1 cellular context compared by ENCODE assay signal in the genomic region with DNA sequence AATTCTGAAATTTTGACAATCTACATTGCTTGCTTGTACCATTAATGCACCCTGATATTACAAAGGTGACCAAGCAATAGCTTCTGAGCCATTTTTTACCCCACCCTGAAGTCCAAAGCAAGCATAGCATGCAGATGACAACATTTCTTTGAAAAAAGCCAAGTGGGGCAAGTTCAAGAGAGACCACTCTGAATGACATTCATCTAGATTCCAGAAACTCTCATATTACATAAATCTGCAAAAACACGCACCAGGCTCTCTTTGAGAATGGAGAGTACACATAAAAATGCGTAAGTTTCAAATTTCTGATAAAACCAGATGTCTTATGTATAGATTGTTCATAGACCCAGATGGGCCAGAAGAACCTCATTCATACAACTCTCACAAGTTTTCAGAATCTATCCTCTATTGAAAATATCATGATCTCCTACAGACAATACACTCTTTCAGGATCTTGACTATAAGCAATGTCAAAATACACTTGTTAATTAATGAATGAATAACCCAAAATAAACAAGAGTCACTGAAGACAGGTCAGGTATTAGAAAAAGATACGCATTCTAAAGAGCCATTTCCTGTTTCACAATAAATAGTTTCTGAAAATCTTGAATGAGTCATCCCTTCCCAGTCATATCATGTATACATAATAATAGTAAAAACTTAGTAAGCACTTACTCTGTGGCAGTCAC.
A peak's percentile ranks its signal among the peaks of the same experiment; 100 is the strongest.
TF ChIP-seq lines count a peak whose summit lies in the region.

No MANE protein-coding gene starts in this region.

TF ChIP-seq in HepG2, 621 proteins besides CTCF, POLR2A, EP300 and RAD21 (continued from another document and continues in another):
- TF ChIP-seq, protein P1, sequence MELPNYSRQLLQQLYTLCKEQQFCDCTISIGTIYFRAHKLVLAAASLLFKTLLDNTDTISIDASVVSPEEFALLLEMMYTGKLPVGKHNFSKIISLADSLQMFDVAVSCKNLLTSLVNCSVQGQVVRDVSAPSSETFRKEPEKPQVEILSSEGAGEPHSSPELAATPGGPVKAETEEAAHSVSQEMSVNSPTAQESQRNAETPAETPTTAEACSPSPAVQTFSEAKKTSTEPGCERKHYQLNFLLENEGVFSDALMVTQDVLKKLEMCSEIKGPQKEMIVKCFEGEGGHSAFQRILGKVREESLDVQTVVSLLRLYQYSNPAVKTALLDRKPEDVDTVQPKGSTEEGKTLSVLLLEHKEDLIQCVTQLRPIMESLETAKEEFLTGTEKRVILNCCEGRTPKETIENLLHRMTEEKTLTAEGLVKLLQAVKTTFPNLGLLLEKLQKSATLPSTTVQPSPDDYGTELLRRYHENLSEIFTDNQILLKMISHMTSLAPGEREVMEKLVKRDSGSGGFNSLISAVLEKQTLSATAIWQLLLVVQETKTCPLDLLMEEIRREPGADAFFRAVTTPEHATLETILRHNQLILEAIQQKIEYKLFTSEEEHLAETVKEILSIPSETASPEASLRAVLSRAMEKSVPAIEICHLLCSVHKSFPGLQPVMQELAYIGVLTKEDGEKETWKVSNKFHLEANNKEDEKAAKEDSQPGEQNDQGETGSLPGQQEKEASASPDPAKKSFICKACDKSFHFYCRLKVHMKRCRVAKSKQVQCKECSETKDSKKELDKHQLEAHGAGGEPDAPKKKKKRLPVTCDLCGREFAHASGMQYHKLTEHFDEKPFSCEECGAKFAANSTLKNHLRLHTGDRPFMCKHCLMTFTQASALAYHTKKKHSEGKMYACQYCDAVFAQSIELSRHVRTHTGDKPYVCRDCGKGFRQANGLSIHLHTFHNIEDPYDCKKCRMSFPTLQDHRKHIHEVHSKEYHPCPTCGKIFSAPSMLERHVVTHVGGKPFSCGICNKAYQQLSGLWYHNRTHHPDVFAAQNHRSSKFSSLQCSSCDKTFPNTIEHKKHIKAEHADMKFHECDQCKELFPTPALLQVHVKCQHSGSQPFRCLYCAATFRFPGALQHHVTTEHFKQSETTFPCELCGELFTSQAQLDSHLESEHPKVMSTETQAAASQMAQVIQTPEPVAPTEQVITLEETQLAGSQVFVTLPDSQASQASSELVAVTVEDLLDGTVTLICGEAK (IDR thresholded peaks at IDR 0.05) = no peak
- TF ChIP-seq, protein P1 (CRISPR knock-in tag; IDR thresholded peaks at IDR 0.05) = no peak
- TF ChIP-seq ZNF629 (CRISPR knock-in tag; conservative IDR thresholded peaks at IDR 0.05) = no peak
- TF ChIP-seq ZNF20 (CRISPR knock-in tag; IDR thresholded peaks at IDR 0.05) = no peak
- TF ChIP-seq NKX3-1 (CRISPR knock-in tag; IDR thresholded peaks at IDR 0.05) = no peak
- TF ChIP-seq, protein P2, sequence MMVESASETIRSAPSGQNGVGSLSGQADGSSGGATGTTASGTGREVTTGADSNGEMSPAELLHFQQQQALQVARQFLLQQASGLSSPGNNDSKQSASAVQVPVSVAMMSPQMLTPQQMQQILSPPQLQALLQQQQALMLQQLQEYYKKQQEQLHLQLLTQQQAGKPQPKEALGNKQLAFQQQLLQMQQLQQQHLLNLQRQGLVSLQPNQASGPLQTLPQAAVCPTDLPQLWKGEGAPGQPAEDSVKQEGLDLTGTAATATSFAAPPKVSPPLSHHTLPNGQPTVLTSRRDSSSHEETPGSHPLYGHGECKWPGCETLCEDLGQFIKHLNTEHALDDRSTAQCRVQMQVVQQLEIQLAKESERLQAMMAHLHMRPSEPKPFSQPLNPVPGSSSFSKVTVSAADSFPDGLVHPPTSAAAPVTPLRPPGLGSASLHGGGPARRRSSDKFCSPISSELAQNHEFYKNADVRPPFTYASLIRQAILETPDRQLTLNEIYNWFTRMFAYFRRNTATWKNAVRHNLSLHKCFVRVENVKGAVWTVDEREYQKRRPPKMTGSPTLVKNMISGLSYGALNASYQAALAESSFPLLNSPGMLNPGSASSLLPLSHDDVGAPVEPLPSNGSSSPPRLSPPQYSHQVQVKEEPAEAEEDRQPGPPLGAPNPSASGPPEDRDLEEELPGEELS (CRISPR knock-in tag; IDR thresholded peaks at IDR 0.05) = peak; percentile 29; the same call in 1 of the 2 replicates
- TF ChIP-seq FOXA1 (IDR thresholded peaks at IDR 0.05) = 0 out of 2 replicates have a peak, but pooled peaks have one; percentile 14
- peak; percentile 69 for TF ChIP-seq FOXA1 (CRISPR knock-in tag; IDR thresholded peaks at IDR 0.05)
- no peak for TF ChIP-seq ZNF605 (CRISPR knock-in tag; IDR thresholded peaks at IDR 0.05)
- TF ChIP-seq, protein P3, sequence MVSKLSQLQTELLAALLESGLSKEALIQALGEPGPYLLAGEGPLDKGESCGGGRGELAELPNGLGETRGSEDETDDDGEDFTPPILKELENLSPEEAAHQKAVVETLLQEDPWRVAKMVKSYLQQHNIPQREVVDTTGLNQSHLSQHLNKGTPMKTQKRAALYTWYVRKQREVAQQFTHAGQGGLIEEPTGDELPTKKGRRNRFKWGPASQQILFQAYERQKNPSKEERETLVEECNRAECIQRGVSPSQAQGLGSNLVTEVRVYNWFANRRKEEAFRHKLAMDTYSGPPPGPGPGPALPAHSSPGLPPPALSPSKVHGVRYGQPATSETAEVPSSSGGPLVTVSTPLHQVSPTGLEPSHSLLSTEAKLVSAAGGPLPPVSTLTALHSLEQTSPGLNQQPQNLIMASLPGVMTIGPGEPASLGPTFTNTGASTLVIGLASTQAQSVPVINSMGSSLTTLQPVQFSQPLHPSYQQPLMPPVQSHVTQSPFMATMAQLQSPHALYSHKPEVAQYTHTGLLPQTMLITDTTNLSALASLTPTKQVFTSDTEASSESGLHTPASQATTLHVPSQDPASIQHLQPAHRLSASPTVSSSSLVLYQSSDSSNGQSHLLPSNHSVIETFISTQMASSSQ (IDR thresholded peaks at IDR 0.05; ENCODE audit: low read depth) = peak; percentile 84
- TF ChIP-seq, protein P3 (CRISPR knock-in tag; IDR thresholded peaks at IDR 0.05; ENCODE audit: borderline replicate concordance) = peak; percentile 54; the same call in 1 of the 2 replicates
- 0 out of 2 replicates have a peak, but pooled peaks have one; percentile 49 for TF ChIP-seq ISL2 (CRISPR knock-in tag; IDR thresholded peaks at IDR 0.05)
- TF ChIP-seq ZFYVE20 (CRISPR knock-in tag; IDR thresholded peaks at IDR 0.05; ENCODE audit: borderline replicate concordance, low read depth) = no peak
- no peak for TF ChIP-seq LCORL (IDR thresholded peaks at IDR 0.05)
- TF ChIP-seq LCORL (CRISPR knock-in tag; IDR thresholded peaks at IDR 0.05) = no peak
- no peak for TF ChIP-seq ZNF713 (CRISPR knock-in tag; IDR thresholded peaks at IDR 0.05)
- no peak for TF ChIP-seq ETV6 (CRISPR knock-in tag; conservative IDR thresholded peaks at IDR 0.05)
- no peak for TF ChIP-seq SALL1 (CRISPR knock-in tag; IDR thresholded peaks at IDR 0.05)
- TF ChIP-seq FOXP1 (IDR thresholded peaks at IDR 0.05) = no peak
- peak; percentile 47; the same call in 1 of the 2 replicates for TF ChIP-seq FOXP1 (CRISPR knock-in tag; IDR thresholded peaks at IDR 0.05)
- no peak for TF ChIP-seq ADNP (CRISPR knock-in tag; IDR thresholded peaks at IDR 0.05)
- no peak for TF ChIP-seq ZNF101 (CRISPR knock-in tag; IDR thresholded peaks at IDR 0.05; ENCODE audit: borderline replicate concordance, low read depth)
- no peak for TF ChIP-seq ZNF501 (CRISPR knock-in tag; IDR thresholded peaks at IDR 0.05)
- TF ChIP-seq KLF9 (CRISPR knock-in tag; IDR thresholded peaks at IDR 0.05; ENCODE audit: low read depth) = no peak
- TF ChIP-seq SIX1 (CRISPR knock-in tag; IDR thresholded peaks at IDR 0.05; ENCODE audit: borderline replicate concordance) = peak; percentile 72; the same call in 1 of the 2 replicates
- no peak for TF ChIP-seq RFX5 (IDR thresholded peaks at IDR 0.05; ENCODE audit: low read depth, low read length)
- TF ChIP-seq ZNF660 (CRISPR knock-in tag; IDR thresholded peaks at IDR 0.05; ENCODE audit: borderline replicate concordance, low read depth) = no peak
- TF ChIP-seq ZNF563 (CRISPR knock-in tag; IDR thresholded peaks at IDR 0.05) = no peak
- TF ChIP-seq YEATS2 (CRISPR knock-in tag; IDR thresholded peaks at IDR 0.05; ENCODE audit: borderline replicate concordance) = no peak; the same call in 1 of the 2 replicates
- TF ChIP-seq ZNF12 (CRISPR knock-in tag; IDR thresholded peaks at IDR 0.05) = 0 out of 2 replicates have a peak, but pooled peaks have one; percentile 38
- no peak for TF ChIP-seq HOXA9 (CRISPR knock-in tag; IDR thresholded peaks at IDR 0.05; ENCODE audit: borderline replicate concordance)
- no peak for TF ChIP-seq RARG (CRISPR knock-in tag; IDR thresholded peaks at IDR 0.05; ENCODE audit: low read depth)
- no peak for TF ChIP-seq MTA1 (CRISPR knock-in tag; IDR thresholded peaks at IDR 0.05; ENCODE audit: borderline replicate concordance)
- TF ChIP-seq PPARG (CRISPR knock-in tag; conservative IDR thresholded peaks at IDR 0.05) = peak; percentile 53
- no peak for TF ChIP-seq ZSCAN29 (CRISPR knock-in tag; conservative IDR thresholded peaks at IDR 0.05)
- TF ChIP-seq HMG20A (CRISPR knock-in tag; IDR thresholded peaks at IDR 0.05; ENCODE audit: borderline replicate concordance) = peak; percentile 67; the same call in 1 of the 2 replicates
- no peak for TF ChIP-seq ZNF446 (CRISPR knock-in tag; IDR thresholded peaks at IDR 0.05)
- no peak for TF ChIP-seq SP5 (CRISPR knock-in tag; IDR thresholded peaks at IDR 0.05; ENCODE audit: borderline replicate concordance, low read depth)
- 0 out of 2 replicates have a peak, but pooled peaks have one; percentile 57 for TF ChIP-seq SATB2 (CRISPR knock-in tag; IDR thresholded peaks at IDR 0.05)
- TF ChIP-seq SMARCE1 (IDR thresholded peaks at IDR 0.05; ENCODE audit: borderline replicate concordance) = no peak
- TF ChIP-seq ZNF143 (CRISPR knock-in tag; IDR thresholded peaks at IDR 0.05) = no peak
- TF ChIP-seq SSRP1 (CRISPR knock-in tag; IDR thresholded peaks at IDR 0.05) = no peak
- TF ChIP-seq, protein P4, sequence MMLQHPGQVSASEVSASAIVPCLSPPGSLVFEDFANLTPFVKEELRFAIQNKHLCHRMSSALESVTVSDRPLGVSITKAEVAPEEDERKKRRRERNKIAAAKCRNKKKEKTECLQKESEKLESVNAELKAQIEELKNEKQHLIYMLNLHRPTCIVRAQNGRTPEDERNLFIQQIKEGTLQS (CRISPR knock-in tag; IDR thresholded peaks at IDR 0.05) = peak; percentile 68; the same call in 1 of the 2 replicates
- TF ChIP-seq SETDB1 (CRISPR knock-in tag; IDR thresholded peaks at IDR 0.05; ENCODE audit: borderline replicate concordance) = no peak
- TF ChIP-seq HCFC1 (IDR thresholded peaks at IDR 0.05; ENCODE audit: low read depth, low read length) = no peak
- TF ChIP-seq MAFF (IDR thresholded peaks at IDR 0.05; ENCODE audit: low read depth, low read length) = no peak
- no peak for TF ChIP-seq ZNF703 (CRISPR knock-in tag; IDR thresholded peaks at IDR 0.05; ENCODE audit: borderline replicate concordance)
- no peak for TF ChIP-seq SMAD3 (CRISPR knock-in tag; IDR thresholded peaks at IDR 0.05)
- no peak for TF ChIP-seq ZSCAN20 (CRISPR knock-in tag; IDR thresholded peaks at IDR 0.05; ENCODE audit: borderline replicate concordance)
- no peak for TF ChIP-seq ZNF598 (CRISPR knock-in tag; IDR thresholded peaks at IDR 0.05; ENCODE audit: borderline replicate concordance)
- TF ChIP-seq HMGA1 (CRISPR knock-in tag; conservative IDR thresholded peaks at IDR 0.05) = no peak
- no peak for TF ChIP-seq SMARCC2 (IDR thresholded peaks at IDR 0.05)
- peak; percentile 85 for TF ChIP-seq ELF3 (CRISPR knock-in tag; IDR thresholded peaks at IDR 0.05)
- TF ChIP-seq NPAS2 (CRISPR knock-in tag; IDR thresholded peaks at IDR 0.05; ENCODE audit: borderline replicate concordance) = no peak
